Comparison of ENCODE assay signal across 24 cellular contexts in genomic region chr6:140627002-140627401, GRCh38.
A peak's percentile ranks its signal among the peaks of the same experiment; 100 is the strongest.
DNase-seq lines count a peak whose midpoint lies in the region; ATAC-seq, FAIRE-seq and TF ChIP-seq lines count a peak whose summit lies in the region.
"Had no signal": no experiment of that assay in that cellular context is flagged by ENCODE, and none has a peak within 500 bp of the region (broad histone marks: within the 10 kb centered on the region; RNA-seq: fewer than 3 reads in every experiment).

No MANE protein-coding gene starts in this region.

- in situ Hi-C loops in K562 (cut with MboI), result no loop called here

- H4K20me1 ChIP-seq in GM23338 (replicated peaks; ENCODE audit: insufficient read depth) (no peaks in the 10 kb centered on the region), K562 (replicated peaks; ENCODE audit: control insufficient read depth, insufficient read depth, low read length) (no peaks in the 10 kb centered on the region)
- H4K20me1 ChIP-seq: BLaER1 treated with 17β-estradiol and CSF1 and Interleukin-3, amounts not matched to agents 10 nM and 100 nM had no signal

- no peaks in the 10 kb centered on the region for H3F3A ChIP-seq in GM23338 (replicated peaks; ENCODE audit: low read depth)

- H3K9ac ChIP-seq in K562 (ENCODE audit: insufficient read depth in 1 of 2, low read depth in 2 of 2, low read length in 2 of 2), result no peak overlapping the region
- H3K9ac ChIP-seq: BLaER1 treated with 17β-estradiol and CSF1 and Interleukin-3, amounts not matched to agents 10 nM and 100 nM had no signal

- CTCF ChIA-PET in A549 (lab: Yijun Ruan, JAX) (no interaction called here), HEK293 (lab: Yijun Ruan, JAX) (no interaction called here), K562 (lab: Yijun Ruan, JAX; ENCODE audit: low intra/inter-chr PET ratio) (no interaction called here)

- H3K9me3 Mint-ChIP-seq in GM23338, result peaks cover 54% of the 10 kb centered on the region

- no peaks in the 10 kb centered on the region for H3K27me3 ChIP-seq in GM23338 (ENCODE audit: insufficient read depth)
- H3K27me3 ChIP-seq in K562 (ENCODE audit: control insufficient read depth in 2 of 2, insufficient read depth in 2 of 2, low read length in 2 of 2), result no peaks in the 10 kb centered on the region
- H3K27me3 ChIP-seq: BLaER1 treated with 17β-estradiol and CSF1 and Interleukin-3, amounts not matched to agents 10 nM and 100 nM had no signal

- intact Hi-C loops in K562 (cut with micrococcal nuclease), result no loop called here

- no peak for TF ChIP-seq RAD21 in A549 (conservative IDR thresholded peaks at IDR 0.05 in 1 of 2, IDR thresholded peaks at IDR 0.05 in 1 of 2)
- TF ChIP-seq RAD21 in K562 (CRISPR knock-in tag; conservative IDR thresholded peaks at IDR 0.05 in 1 of 2, IDR thresholded peaks at IDR 0.05 in 1 of 2), result no peak

- no peak for FAIRE-seq in A549 (lab: Jason Lieb, UNC)
- FAIRE-seq in K562 (lab: Jason Lieb, UNC), result no peak
- no peak for FAIRE-seq in GM12891 (lab: Jason Lieb, UNC)
- FAIRE-seq: A204.1, D721Med, G401.6, GM12892, GM18507 had no signal

- DNase-seq in A549 (ENCODE audit: low read depth in 1 of 2, low spot score in 1 of 2) (no peak), GM23338 (ENCODE audit: low spot score) (peak; percentile 9), K562 (ENCODE audit: extremely low read depth in 1 of 4, low spot score in 3 of 4) (no peak), RKO (ENCODE audit: low spot score) (no peak), UCSD-AML1 (lab: John Stamatoyannopoulos, UW; ENCODE audit: unreplicated experiment) (no peak), GM12891 (ENCODE audit: insufficient read length, low spot score) (no peak)
- DNase-seq: 8988T; AML-193; Caco-2; Calu3; CD4-positive, alpha-beta T cell; CD8-positive, alpha-beta T cell; DMS79 treated with DMSO at 0.1 percent for 48 hours; GF-D8 had no signal

- TF ChIP-seq EP300 in A549 (IDR thresholded peaks at IDR 0.05), result no peak
- no peak for TF ChIP-seq EP300 in K562 (IDR thresholded peaks at IDR 0.05; ENCODE audit: low read length)

- TF ChIP-seq POLR2A in A549 (IDR thresholded peaks at IDR 0.05; ENCODE audit: low read length) (no peak), K562 (conservative IDR thresholded peaks at IDR 0.05) (no peak), GM12891 (IDR thresholded peaks at IDR 0.05; ENCODE audit: low read depth, low read length) (no peak)

- POLR2A ChIA-PET in A549 (lab: Yijun Ruan, JAX), result no interaction called here
- POLR2A ChIA-PET in HEK293 (lab: Yijun Ruan, JAX), result no interaction called here
- POLR2A ChIA-PET in K562 (lab: Yijun Ruan, JAX), result no interaction called here

- peaks cover 45% of the 10 kb centered on the region for H3K36me3 Mint-ChIP-seq in GM23338 (ENCODE audit: low read depth)
- H3K36me3 Mint-ChIP-seq: CD8-positive, alpha-beta T cell had no signal

- H3K4me1 ChIP-seq in A549 (no peaks in the 10 kb centered on the region), GM23338 (ENCODE audit: insufficient read depth) (no peaks in the 10 kb centered on the region), HEK293 (ENCODE audit: control insufficient read depth, insufficient read depth, low read length) (no peaks in the 10 kb centered on the region), K562 (replicated peaks in 1 of 2; ENCODE audit: control insufficient read depth in 2 of 2, insufficient read depth in 2 of 2, low read length in 2 of 2) (no peaks in the 10 kb centered on the region)
- H3K4me1 ChIP-seq: BLaER1 treated with 17β-estradiol and CSF1 and Interleukin-3, amounts not matched to agents 10 nM and 100 nM; Caco-2 had no signal

- H3K79me2 ChIP-seq in GM23338 (replicated peaks; ENCODE audit: insufficient read depth), result no peaks in the 10 kb centered on the region
- no peaks in the 10 kb centered on the region for H3K79me2 ChIP-seq in K562 (ENCODE audit: control insufficient read depth, insufficient read depth, low read length)

- WGBS in A549 (ENCODE audit: missing lambda C conversion rate), result 67% methylated on average over 1 of the region's 1 CpG
- 50% methylated on average over 1 of the region's 1 CpG for WGBS in K562 (ENCODE audit: insufficient coverage, low coverage, missing lambda C conversion rate)

- H2AFZ ChIP-seq in GM23338 (no peak overlapping the region), K562 (ENCODE audit: low read depth, low read length) (no peak overlapping the region)

- H3K9me1 ChIP-seq in K562 (ENCODE audit: control insufficient read depth, insufficient read depth, low read length), result no peaks in the 10 kb centered on the region

- no peaks in the 10 kb centered on the region for H3K4me1 Mint-ChIP-seq in GM23338
- H3K4me1 Mint-ChIP-seq: B cell had no signal

- H3K4me3 Mint-ChIP-seq in GM23338, result no peak overlapping the region
- H3K4me3 Mint-ChIP-seq: B cell; CD4-positive, alpha-beta T cell; CD8-positive, alpha-beta T cell had no signal

- H3K9me3 ChIP-seq in A549, result peaks cover 3% of the 10 kb centered on the region; the same call in 1 of the 3 replicates
- H3K9me3 ChIP-seq in HEK293 (ENCODE audit: control insufficient read depth, insufficient read depth, low read depth, low read length), result no peaks in the 10 kb centered on the region
- H3K9me3 ChIP-seq in K562 (replicated peaks; ENCODE audit: control insufficient read depth, insufficient read depth, low read depth, low read length), result no peaks in the 10 kb centered on the region; the same call in 1 of the 2 replicates
- H3K9me3 ChIP-seq: Caco-2 had no signal

- H3K4me3 ChIP-seq in A549, result no peak overlapping the region
- no peak overlapping the region for H3K4me3 ChIP-seq in GM23338
- no peak overlapping the region for H3K4me3 ChIP-seq in HEK293 (ENCODE audit: low read depth, low read length)
- H3K4me3 ChIP-seq in K562, result no peak overlapping the region
- H3K4me3 ChIP-seq: BLaER1 treated with 17β-estradiol and CSF1 and Interleukin-3, amounts not matched to agents 10 nM and 100 nM had no signal

- H3K27me3 Mint-ChIP-seq in GM23338 (ENCODE audit: insufficient read depth, low read depth, poor library complexity), result peaks cover 3% of the 10 kb centered on the region
- H3K27me3 Mint-ChIP-seq: B cell; CD4-positive, alpha-beta T cell had no signal

- peaks cover 9% of the 10 kb centered on the region; the same call in 1 of the 2 replicates for H3K36me3 ChIP-seq in GM23338 (ENCODE audit: insufficient read depth)
- no peaks in the 10 kb centered on the region for H3K36me3 ChIP-seq in HEK293 (ENCODE audit: control insufficient read depth in 2 of 2, insufficient read depth in 1 of 2, low read length in 2 of 2)
- no peaks in the 10 kb centered on the region for H3K36me3 ChIP-seq in K562 (ENCODE audit: control insufficient read depth, insufficient read depth, low read length)

- H3K27ac Mint-ChIP-seq in GM23338, result no peak overlapping the region
- H3K27ac Mint-ChIP-seq: B cell; CD4-positive, alpha-beta T cell; CD8-positive, alpha-beta T cell had no signal

- TF ChIP-seq CTCF in A549 (IDR thresholded peaks at IDR 0.05) (no peak), GM23338 (conservative IDR thresholded peaks at IDR 0.05; ENCODE audit: low read depth in 2 of 2) (no peak), HEK293 (tag by site-specific recombination; IDR thresholded peaks at IDR 0.05) (no peak), K562 (IDR thresholded peaks at IDR 0.05 in 2 of 3, conservative IDR thresholded peaks at IDR 0.05 in 1 of 3; ENCODE audit: insufficient read depth in 2 of 3, low read depth in 1 of 3, low read length in 3 of 3) (no peak)

- H3K4me2 ChIP-seq in A549 (no peak overlapping the region), GM23338 (no peak overlapping the region), K562 (ENCODE audit: insufficient read depth, low read length) (no peak overlapping the region)
- H3K4me2 ChIP-seq: BLaER1 treated with 17β-estradiol and CSF1 and Interleukin-3, amounts not matched to agents 10 nM and 100 nM had no signal

- no TSS peak for BruUV-seq in K562 (replicated peaks; lab: Mats Ljungman, UMichigan)

- H3K27ac ChIP-seq in A549 (no peak overlapping the region), GM23338 (ENCODE audit: low read depth) (no peak overlapping the region), HEK293 (ENCODE audit: extremely low read depth, low read depth, low read length) (no peak overlapping the region), K562 (ENCODE audit: extremely low read depth, low read depth, low read length) (no peak overlapping the region)
- H3K27ac ChIP-seq: BLaER1 treated with 17β-estradiol and CSF1 and Interleukin-3, amounts not matched to agents 10 nM and 100 nM; C4-2B had no signal

- ATAC-seq in A549 (no peak), GM23338 (no peak), K562 (no peak), GM21390 (IDR thresholded peaks at IDR 0.05; ENCODE audit: unreplicated experiment) (no peak)
- ATAC-seq: CD8-positive, alpha-beta T cell had no signal

- H3K9me2 ChIP-seq in GM23338 (ENCODE audit: insufficient read depth), result no peaks in the 10 kb centered on the region

TF ChIP-seq in A549, 52 proteins besides CTCF, POLR2A, EP300 and RAD21:
- no peak for TF ChIP-seq CHD2 (IDR thresholded peaks at IDR 0.05; ENCODE audit: low read length, partially characterized antibody)
- TF ChIP-seq ZNF302 (CRISPR knock-in tag; IDR thresholded peaks at IDR 0.05), result no peak
- peak; percentile 89 for TF ChIP-seq ZFP36 (IDR thresholded peaks at IDR 0.05; ENCODE audit: borderline replicate concordance, partially characterized antibody)
- no peak for TF ChIP-seq FOXS1 (CRISPR knock-in tag; IDR thresholded peaks at IDR 0.05)

TF ChIP-seq in GM23338, 12 proteins besides CTCF, POLR2A, EP300 and RAD21 (continues in another document):
- no peak for TF ChIP-seq CREB1 (CRISPR knock-in tag; IDR thresholded peaks at IDR 0.05; ENCODE audit: low read depth)

TF ChIP-seq in HEK293, 187 proteins besides CTCF, POLR2A, EP300 and RAD21 (continues in another document):
- TF ChIP-seq ZNF2 (tag by site-specific recombination; IDR thresholded peaks at IDR 0.05), result no peak
- TF ChIP-seq ZBTB8A (tag by site-specific recombination; IDR thresholded peaks at IDR 0.05), result no peak
- peak; percentile 93 for TF ChIP-seq ZNF585B (tag by site-specific recombination; IDR thresholded peaks at IDR 0.05)
- TF ChIP-seq SETDB1 (IDR thresholded peaks at IDR 0.05; ENCODE audit: insufficient read length, low read length), result peak; percentile 89

TF ChIP-seq in K562, 482 proteins besides CTCF, POLR2A, EP300 and RAD21 (continues in another document):
- no peak for TF ChIP-seq NONO (IDR thresholded peaks at IDR 0.05; ENCODE audit: low read depth in 2 of 2, low read length in 1 of 2)

TF ChIP-seq in GM12891, 5 proteins besides CTCF, POLR2A, EP300 and RAD21:
- TF ChIP-seq TAF1 (IDR thresholded peaks at IDR 0.05; ENCODE audit: low read depth, low read length), result no peak
- no peak for TF ChIP-seq SPI1 (IDR thresholded peaks at IDR 0.05; ENCODE audit: low read depth, low read length)
- TF ChIP-seq PAX5 (IDR thresholded peaks at IDR 0.05; ENCODE audit: insufficient read depth, low read length, severe bottlenecking), result no peak
- TF ChIP-seq POLR2AphosphoS5 (IDR thresholded peaks at IDR 0.05; ENCODE audit: low read depth, low read length), result no peak
- TF ChIP-seq POU2F2 (IDR thresholded peaks at IDR 0.05; ENCODE audit: low read depth, low read length), result no peak
TF ChIP-seq in GM12891: peak in this region for 0.
